ENCODE assay signal across 18 cellular contexts in the genomic region with DNA sequence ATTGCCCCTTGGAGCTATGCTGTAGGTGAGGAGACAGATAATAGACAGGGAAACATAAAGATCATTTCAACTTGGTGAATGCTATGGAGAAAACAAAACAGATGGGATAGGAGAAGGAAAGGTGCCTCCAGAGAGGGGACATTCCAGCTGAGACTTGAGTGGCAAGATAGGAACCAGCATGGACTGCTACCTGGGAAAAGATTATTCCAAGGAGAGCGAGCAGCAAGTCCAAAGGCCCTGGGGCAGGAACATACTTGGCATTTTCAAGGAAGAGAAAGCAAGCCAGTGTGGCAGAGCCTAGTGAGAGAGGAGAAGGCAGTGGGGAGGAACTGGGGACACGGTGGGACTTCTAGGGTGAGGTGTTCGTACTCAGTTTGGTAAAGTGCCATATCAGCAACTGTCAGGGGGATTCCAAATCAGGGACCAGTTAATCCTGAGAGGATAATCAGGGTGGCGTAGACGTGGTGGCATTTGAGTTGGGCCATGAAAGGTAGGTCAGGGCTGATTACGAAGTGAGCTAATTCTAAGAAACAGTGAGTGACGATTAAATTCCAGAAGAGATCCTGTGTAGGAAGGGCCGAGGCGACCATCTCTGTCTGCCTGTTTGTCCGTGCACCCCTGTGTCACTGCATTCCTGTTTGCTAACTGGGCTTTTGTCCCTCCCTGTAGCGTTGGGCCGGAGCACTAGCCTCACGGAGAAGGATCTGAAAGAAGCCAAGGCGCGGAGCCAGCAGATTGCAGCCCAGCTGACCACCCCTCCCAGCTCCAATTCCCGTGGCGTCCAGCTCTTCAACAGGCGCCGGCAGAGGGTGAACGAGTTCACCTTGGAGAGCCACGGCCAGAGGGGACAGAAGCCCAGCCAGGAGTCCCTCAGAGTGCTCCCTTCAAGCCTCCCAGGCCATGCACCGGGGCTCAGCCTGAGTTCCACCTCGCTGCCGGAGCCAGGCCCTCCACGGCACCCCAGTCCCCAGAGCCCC. TPM values are rescaled to one million over a fixed set of nuclear protein-coding genes. Genes with fewer than 3 reads are reported as not detected.
A peak's percentile ranks its signal among the peaks of the same experiment; 100 is the strongest.
DNase-seq lines count a peak whose midpoint lies in the region; ATAC-seq, FAIRE-seq and TF ChIP-seq lines count a peak whose summit lies in the region.
"Had no signal": no experiment of that assay in that cellular context is flagged by ENCODE, and none has a peak within 500 bp of the region (broad histone marks: within the 10 kb centered on the region; RNA-seq: fewer than 3 reads in every experiment).

No MANE protein-coding gene starts in this region.

- no peak overlapping the region for H3K4me3 ChIP-seq in A549
- peak overlapping the region; percentile 54 for H3K4me3 ChIP-seq in coronary artery
- H3K4me3 ChIP-seq in psoas muscle = no peak overlapping the region
- H3K4me3 ChIP-seq in brain microvascular endothelial cell (ENCODE audit: low read depth, low read length) = no peak overlapping the region

- TF ChIP-seq EP300 in A549 (IDR thresholded peaks at IDR 0.05) = no peak

- H3K4me1 ChIP-seq in A549 (peaks cover 62% of the 10 kb centered on the region), psoas muscle (peaks cover 92% of the 10 kb centered on the region)

- in situ Hi-C loops in brain microvascular endothelial cell (cut with HindIII; ENCODE audit: low pct_ligation_motif_present, low sequenced_read_pairs) = no loop called here

- TF ChIP-seq POLR2A in A549 (IDR thresholded peaks at IDR 0.05; ENCODE audit: low read length) = no peak

- DNase-seq in A549 (ENCODE audit: low read depth in 1 of 2, low spot score in 1 of 2) = no peak
- DNase-seq in coronary artery (ENCODE audit: low spot score) = peak; percentile 87
- DNase-seq in left lobe of liver (ENCODE audit: low spot score) = no peak
- DNase-seq in psoas muscle = peak; percentile 84 to 94
- no peak for DNase-seq in brain microvascular endothelial cell
- DNase-seq in NCI-H2081 treated with DMSO at 0.1 percent for 48 hours (lab: John Stamatoyannopoulos, UW) = no peak
- DNase-seq in activated naive CD4-positive, alpha-beta T cell treated with anti-CD3 and anti-CD28 coated beads, Interleukin-2, amount 10 ng/mL, durations not matched to agents 7 days and 5 days = no peak
- DNase-seq in NCI-H2029 (lab: John Stamatoyannopoulos, UW) = no peak
- DNase-seq: activated CD8-positive, alpha-beta memory T cell treated with anti-CD3 and anti-CD28 coated beads, Interleukin-2, amount 10 ng/mL, durations not matched to agents 7 days and 5 days; GF-D8; NCI-H1105 treated with DMSO at 0.1 percent for 48 hours; NCI-H345; OCI-M1; stimulated activated CD4-positive, alpha-beta T cell treated with anti-CD3 and anti-CD28 coated beads, Interleukin-4, amount 100 ng/mL, for 4 hours had no signal

- no peaks in the 10 kb centered on the region for H3K9me3 ChIP-seq in A549
- H3K9me3 ChIP-seq in psoas muscle = no peaks in the 10 kb centered on the region

- no peak overlapping the region for H3K27ac Mint-ChIP-seq in activated naive CD4-positive, alpha-beta T cell treated with anti-CD3 and anti-CD28 coated beads, Interleukin-2, amount 10 ng/mL, durations not matched to agents 7 days and 5 days
- H3K27ac Mint-ChIP-seq: activated CD8-positive, alpha-beta memory T cell treated with anti-CD3 and anti-CD28 coated beads, Interleukin-2, amount 10 ng/mL, durations not matched to agents 7 days and 5 days; activated naive CD4-positive, alpha-beta T cell treated with anti-CD3 and anti-CD28 coated beads, Interleukin-2, amount 50 U/mL, for 72 hours; stimulated activated effector memory CD8-positive, alpha-beta T cell treated with anti-CD3 and anti-CD28 coated beads, Interleukin-12 subunit alpha, Interleukin-12 subunit beta, amount 100 ng/mL, for 72 hours had no signal

- H3K36me3 Mint-ChIP-seq in activated naive CD4-positive, alpha-beta T cell treated with anti-CD3 and anti-CD28 coated beads, Interleukin-2, amount 10 ng/mL, durations not matched to agents 7 days and 5 days = no peaks in the 10 kb centered on the region
- H3K36me3 Mint-ChIP-seq: activated CD8-positive, alpha-beta memory T cell treated with anti-CD3 and anti-CD28 coated beads, Interleukin-2, amount 10 ng/mL, durations not matched to agents 7 days and 5 days; activated naive CD4-positive, alpha-beta T cell treated with anti-CD3 and anti-CD28 coated beads, Interleukin-2, amount 50 U/mL, for 72 hours had no signal

- ATAC-seq in A549 (no peak), left lobe of liver (peak; percentile 15), psoas muscle (peak; percentile 66 to 77 (median 74))
- ATAC-seq: activated CD8-positive, alpha-beta memory T cell treated with anti-CD3 and anti-CD28 coated beads, Interleukin-2, amount 10 ng/mL, durations not matched to agents 7 days and 5 days; activated naive CD4-positive, alpha-beta T cell treated with anti-CD3 and anti-CD28 coated beads, Interleukin-2, amount 50 U/mL, for 72 hours; stimulated activated effector memory CD8-positive, alpha-beta T cell treated with anti-CD3 and anti-CD28 coated beads, Interleukin-12 subunit alpha, Interleukin-12 subunit beta, amount 100 ng/mL, for 72 hours had no signal

- no peak for TF ChIP-seq RAD21 in A549 (conservative IDR thresholded peaks at IDR 0.05 in 1 of 2, IDR thresholded peaks at IDR 0.05 in 1 of 2)

- H3K27me3 ChIP-seq in psoas muscle (ENCODE audit: insufficient read depth in 3 of 3, low read length in 2 of 3) (no peaks in the 10 kb centered on the region), brain microvascular endothelial cell (replicated peaks) (no peaks in the 10 kb centered on the region)

- intact Hi-C loops in psoas muscle (cut with DNase I) = loop anchor here in 1 of 2 donors (5.0 kb wide), 1 partner anchor 55 kb away; no protein-coding TSS in a partner anchor

- H3K4me3 Mint-ChIP-seq in activated naive CD4-positive, alpha-beta T cell treated with anti-CD3 and anti-CD28 coated beads, Interleukin-2, amount 10 ng/mL, durations not matched to agents 7 days and 5 days = no peak overlapping the region
- H3K4me3 Mint-ChIP-seq: activated CD8-positive, alpha-beta memory T cell treated with anti-CD3 and anti-CD28 coated beads, Interleukin-2, amount 10 ng/mL, durations not matched to agents 7 days and 5 days; stimulated activated effector memory CD8-positive, alpha-beta T cell treated with anti-CD3 and anti-CD28 coated beads, Interleukin-12 subunit alpha, Interleukin-12 subunit beta, amount 100 ng/mL, for 72 hours had no signal

- H3K27me3 Mint-ChIP-seq in activated naive CD4-positive, alpha-beta T cell treated with anti-CD3 and anti-CD28 coated beads, Interleukin-2, amount 10 ng/mL, durations not matched to agents 7 days and 5 days = peaks cover 19% of the 10 kb centered on the region

- WGBS in A549 (ENCODE audit: missing lambda C conversion rate) = 89% methylated on average over 19 of the region's 25 CpGs
- 14 to 27% (median 20%) methylated on average over 25 of the region's 25 CpGs for WGBS in psoas muscle, 3 donors

- H3K36me3 ChIP-seq in psoas muscle (ENCODE audit: insufficient read depth in 1 of 2, low read depth in 1 of 2) (peaks cover 0 to 30% of the 10 kb centered on the region in 2 donors), brain microvascular endothelial cell (replicated peaks) (peaks cover 32% of the 10 kb centered on the region)

- no peaks in the 10 kb centered on the region for H3K9me3 Mint-ChIP-seq in activated naive CD4-positive, alpha-beta T cell treated with anti-CD3 and anti-CD28 coated beads, Interleukin-2, amount 10 ng/mL, durations not matched to agents 7 days and 5 days
- H3K9me3 Mint-ChIP-seq: activated naive CD4-positive, alpha-beta T cell treated with anti-CD3 and anti-CD28 coated beads, Interleukin-2, amount 50 U/mL, for 72 hours; stimulated activated effector memory CD8-positive, alpha-beta T cell treated with anti-CD3 and anti-CD28 coated beads, Interleukin-12 subunit alpha, Interleukin-12 subunit beta, amount 100 ng/mL, for 72 hours had no signal

- peak overlapping the region in 1 of 2 experiments; percentile 44; a peak in 1 of 6 replicates for H3K27ac ChIP-seq in A549
- peak overlapping the region; percentile 75 to 90 for H3K27ac ChIP-seq in coronary artery
- H3K27ac ChIP-seq in psoas muscle = peak overlapping the region; percentile 89
- H3K27ac ChIP-seq in brain microvascular endothelial cell = no peak overlapping the region

- CTCF ChIA-PET in A549 (lab: Yijun Ruan, JAX) = interaction anchor here (1.1 to 10.6 kb wide), 5 partner anchors 9 to 123 kb away, joined by 3 to 143 read pairs (median 4); a partner anchor contains a TSS
- CTCF ChIA-PET in activated naive CD4-positive, alpha-beta T cell treated with anti-CD3 and anti-CD28 coated beads, Interleukin-2, amount 10 ng/mL, durations not matched to agents 7 days and 5 days (lab: Charles Lee) = interaction anchor here (0.7 kb wide), 1 partner anchor 182 kb away, joined by 3 read pairs; no protein-coding TSS in a partner anchor

- POLR2A ChIA-PET in A549 (lab: Yijun Ruan, JAX) = no interaction called here

- H3K4me1 Mint-ChIP-seq in activated naive CD4-positive, alpha-beta T cell treated with anti-CD3 and anti-CD28 coated beads, Interleukin-2, amount 10 ng/mL, durations not matched to agents 7 days and 5 days = no peaks in the 10 kb centered on the region
- H3K4me1 Mint-ChIP-seq: activated CD8-positive, alpha-beta memory T cell treated with anti-CD3 and anti-CD28 coated beads, Interleukin-2, amount 10 ng/mL, durations not matched to agents 7 days and 5 days; stimulated activated effector memory CD8-positive, alpha-beta T cell treated with anti-CD3 and anti-CD28 coated beads, Interleukin-12 subunit alpha, Interleukin-12 subunit beta, amount 100 ng/mL, for 72 hours had no signal

- no peak for FAIRE-seq in A549 (lab: Jason Lieb, UNC)
- FAIRE-seq: colon had no signal

- no peak overlapping the region for H3K4me2 ChIP-seq in A549

- TF ChIP-seq CTCF in A549 (IDR thresholded peaks at IDR 0.05) (no peak), coronary artery (IDR thresholded peaks at IDR 0.05) (no peak), psoas muscle (IDR thresholded peaks at IDR 0.05) (no peak), brain microvascular endothelial cell (IDR thresholded peaks at IDR 0.05; ENCODE audit: low read depth, low read length, missing control alignments) (no peak)

RNA-seq across cellular contexts. Expression of a gene that starts 7.1 kb away (rescaled TPM):
- 13.7 and 20.7 TPM in 2 replicates for polyA plus RNA-seq in A549 (2011; rRNA removed)
- polyA plus RNA-seq in A549 (2012; cell fraction: cytosol; rRNA removed) = 12.2 and 15.7 TPM in 2 replicates
- 28.5 and 29.0 TPM in 2 replicates for polyA plus RNA-seq in A549 (2012; cell fraction: nucleus; rRNA removed)
- polyA plus RNA-seq in A549 (2017; fragmentation: RNase III; extraction: RNeasy Plus Mini Kit Qiagen cat#74134 plus additional on column Dnase treatment) = 33.9 to 43.8 TPM (median 37.1 TPM) in 3 replicates
- polyA minus RNA-seq in A549 (2011; rRNA and poly(A)+ RNA removed) = 51.4 and 51.7 TPM in 2 replicates
- total RNA-seq in left lobe of liver = 51.7 TPM
- total RNA-seq in psoas muscle = 100 to 1,000 TPM; 447 to 745 (median 673) TPM
- polyA plus RNA-seq in psoas muscle = 100 to 1,000 TPM; 136 to 855 (median 503) TPM

RNA-seq across cellular contexts. Expression of a gene that starts 13.5 kb away (rescaled TPM):
- 0.06 and 0.13 TPM in 2 replicates for polyA plus RNA-seq in A549 (2011; rRNA removed)
- polyA plus RNA-seq in A549 (2012; cell fraction: cytosol; rRNA removed) = 0.06 and 0.07 TPM in 2 replicates
- polyA plus RNA-seq in A549 (2012; cell fraction: nucleus; rRNA removed) = 0.04 and 0.18 TPM in 2 replicates
- polyA plus RNA-seq in A549 (2017; fragmentation: RNase III; extraction: RNeasy Plus Mini Kit Qiagen cat#74134 plus additional on column Dnase treatment) = 0.07 to 0.12 TPM (median 0.09 TPM) in 3 replicates
- polyA minus RNA-seq in A549 (2011; rRNA and poly(A)+ RNA removed) = 0.04 TPM in 1 of 2 replicates, not detected in the other
- total RNA-seq in left lobe of liver = 0.18 TPM
- total RNA-seq in psoas muscle = 100 to 1,000 TPM in 1 of 4 donors, 10 to 100 TPM in 3; 29.7 to 110 (median 31.7) TPM
- 10 to 100 TPM in 2 of 3 donors, 1 to 10 TPM in 1; 3.0 to 14.5 (median 14.5) TPM for polyA plus RNA-seq in psoas muscle
- total RNA-seq: activated CD8-positive, alpha-beta memory T cell treated with anti-CD3 and anti-CD28 coated beads, Interleukin-2, amount 10 ng/mL, durations not matched to agents 7 days and 5 days; mononuclear cell had no signal

RNA-seq across cellular contexts. Expression of a gene that starts 53.3 kb away (rescaled TPM):
- polyA plus RNA-seq in A549 (2011; rRNA removed) (65.3 and 75.7 TPM in 2 replicates), A549 (2017; fragmentation: RNase III; extraction: RNeasy Plus Mini Kit Qiagen cat#74134 plus additional on column Dnase treatment) (37.6 to 42.2 TPM (median 41.2 TPM) in 3 replicates), psoas muscle (10 to 100 TPM; 17.2 to 29.9 (median 21.1) TPM)
- 27.5 and 29.7 TPM in 2 replicates for polyA plus RNA-seq in A549 (2012; cell fraction: cytosol; rRNA removed)
- polyA plus RNA-seq in A549 (2012; cell fraction: nucleus; rRNA removed) = 27.9 and 50.2 TPM in 2 replicates
- 29.9 and 45.4 TPM in 2 replicates for polyA minus RNA-seq in A549 (2011; rRNA and poly(A)+ RNA removed)
- total RNA-seq in left lobe of liver (14.1 TPM), psoas muscle (10 to 100 TPM; 23.5 to 28.6 (median 27.3) TPM)

Comparison
In these comparisons a context has a peak if more than half of its experiments do, and no peak if none do; other contexts are left out.
1. ATAC-seq: peak in left lobe of liver (single experiment) and psoas muscle (4 of 4); none in A549 (0 of 2).
2. DNase-seq: peak in coronary artery (single experiment) and psoas muscle (2 of 2); none in A549 (0 of 2), left lobe of liver (single experiment), brain microvascular endothelial cell (single experiment), NCI-H2081 treated with DMSO at 0.1 percent for 48 hours (single experiment), activated naive CD4-positive, alpha-beta T cell treated with anti-CD3 and anti-CD28 coated beads, Interleukin-2, amount 10 ng/mL, durations not matched to agents 7 days and 5 days (single experiment) and NCI-H2029 (single experiment).
3. RNA of a gene that starts 13.5 kb away (total RNA-seq): 29.7 to 110 TPM in psoas muscle; 0.18 TPM in left lobe of liver (single experiment); every median in the first group is over 10 times any median in the second.